11 cellular contexts compared by ENCODE assay signal in genomic region chr19:4678881-4679379, GRCh38. TPM values are rescaled to one million over a fixed set of nuclear protein-coding genes. Genes with fewer than 3 reads are reported as not detected.
DNase-seq lines count a peak whose midpoint lies in the region; ATAC-seq, FAIRE-seq and TF ChIP-seq lines count a peak whose summit lies in the region.
"Had no signal": no experiment of that assay in that cellular context is flagged by ENCODE, and none has a peak within 500 bp of the region (broad histone marks: within the 10 kb centered on the region; RNA-seq: fewer than 3 reads in every experiment).

No MANE protein-coding gene starts in this region.

- no peak overlapping the region for H3K4me3 Mint-ChIP-seq in activated CD8-positive, alpha-beta T cell treated with anti-CD3 and anti-CD28 coated beads, Interleukin-2, amount 10 ng/mL, durations not matched to agents 7 days and 5 days

- no peak overlapping the region for H3K27ac Mint-ChIP-seq in activated CD8-positive, alpha-beta T cell treated with anti-CD3 and anti-CD28 coated beads, Interleukin-2, amount 10 ng/mL, durations not matched to agents 7 days and 5 days

- H3K4me1 Mint-ChIP-seq in activated CD8-positive, alpha-beta T cell treated with anti-CD3 and anti-CD28 coated beads, Interleukin-2, amount 10 ng/mL, durations not matched to agents 7 days and 5 days (ENCODE audit: low read depth) = no peaks in the 10 kb centered on the region

- ATAC-seq in activated CD8-positive, alpha-beta T cell treated with anti-CD3 and anti-CD28 coated beads, Interleukin-2, amount 10 ng/mL, durations not matched to agents 7 days and 5 days = peak; percentile 56
- no peak for ATAC-seq in GM18870 (IDR thresholded peaks at IDR 0.05; ENCODE audit: unreplicated experiment)

- no peak for TF ChIP-seq POLR2A in GM12891 (IDR thresholded peaks at IDR 0.05; ENCODE audit: low read depth, low read length)

- peak overlapping the region; percentile 42 for H3K27ac ChIP-seq in 22Rv1
- H3K27ac ChIP-seq: KMS-11 had no signal

- H3K36me3 Mint-ChIP-seq in activated CD8-positive, alpha-beta T cell treated with anti-CD3 and anti-CD28 coated beads, Interleukin-2, amount 10 ng/mL, durations not matched to agents 7 days and 5 days (ENCODE audit: low read depth) = peaks cover 29% of the 10 kb centered on the region

- no peaks in the 10 kb centered on the region for H3K9me3 Mint-ChIP-seq in activated CD8-positive, alpha-beta T cell treated with anti-CD3 and anti-CD28 coated beads, Interleukin-2, amount 10 ng/mL, durations not matched to agents 7 days and 5 days (ENCODE audit: insufficient read depth)

- POLR2A ChIA-PET in activated CD8-positive, alpha-beta T cell treated with anti-CD3 and anti-CD28 coated beads, Interleukin-2, amount 10 ng/mL, durations not matched to agents 7 days and 5 days (lab: Charles Lee) = no interaction called here

- peak; percentile 13 for FAIRE-seq in GM12891 (lab: Jason Lieb, UNC)
- no peak for FAIRE-seq in GM19239 (lab: Jason Lieb, UNC)

- no peak for DNase-seq in GM12891 (ENCODE audit: insufficient read length, low spot score)
- peak; percentile 25 for DNase-seq in activated CD8-positive, alpha-beta T cell treated with anti-CD3 and anti-CD28 coated beads, Interleukin-2, amount 10 ng/mL, durations not matched to agents 7 days and 5 days
- peak; percentile 97 for DNase-seq in iPS-NIHi7 (ENCODE audit: extremely low spot score)
- no peak for DNase-seq in NCI-H187 (lab: John Stamatoyannopoulos, UW)
- no peak for DNase-seq in GM19239 (ENCODE audit: insufficient read length, low spot score)
- DNase-seq in occipital lobe (lab: John Stamatoyannopoulos, UW) = no peak
- DNase-seq: DMS79, hypothalamus had no signal

- no peak for TF ChIP-seq CTCF in 22Rv1 (IDR thresholded peaks at IDR 0.05)

- CTCF ChIA-PET in activated CD8-positive, alpha-beta T cell treated with anti-CD3 and anti-CD28 coated beads, Interleukin-2, amount 10 ng/mL, durations not matched to agents 7 days and 5 days (lab: Charles Lee) = no interaction called here

- no peaks in the 10 kb centered on the region for H3K27me3 Mint-ChIP-seq in activated CD8-positive, alpha-beta T cell treated with anti-CD3 and anti-CD28 coated beads, Interleukin-2, amount 10 ng/mL, durations not matched to agents 7 days and 5 days (ENCODE audit: low read depth)

TF ChIP-seq in GM12891, 5 proteins besides CTCF, POLR2A, EP300 and RAD21:
- TF ChIP-seq PAX5 (IDR thresholded peaks at IDR 0.05; ENCODE audit: insufficient read depth, low read length, severe bottlenecking) (no peak), SPI1 (IDR thresholded peaks at IDR 0.05; ENCODE audit: low read depth, low read length) (no peak), TAF1 (IDR thresholded peaks at IDR 0.05; ENCODE audit: low read depth, low read length) (no peak), POU2F2 (IDR thresholded peaks at IDR 0.05; ENCODE audit: low read depth, low read length) (no peak), POLR2AphosphoS5 (IDR thresholded peaks at IDR 0.05; ENCODE audit: low read depth, low read length) (no peak)
TF ChIP-seq in GM12891: peak in this region for 0.

RNA-seq across cellular contexts. Expression of gene MYDGF, which starts 8.8 kb away (rescaled TPM):
- polyA plus RNA-seq in GM12891 (2012; ENCODE audit: low read depth, missing spikeins) = 85.7 TPM
- 10 to 100 TPM; 49.6 to 54.9 TPM for total RNA-seq in activated CD8-positive, alpha-beta T cell treated with anti-CD3 and anti-CD28 coated beads, Interleukin-2, amount 10 ng/mL, durations not matched to agents 7 days and 5 days
- 37.9 TPM for total RNA-seq in occipital lobe

RNA-seq across cellular contexts. Expression of gene TNFAIP8L1, which starts 39.6 kb away (rescaled TPM):
- 9.2 TPM for polyA plus RNA-seq in GM12891 (2012; ENCODE audit: low read depth, missing spikeins)
- total RNA-seq in activated CD8-positive, alpha-beta T cell treated with anti-CD3 and anti-CD28 coated beads, Interleukin-2, amount 10 ng/mL, durations not matched to agents 7 days and 5 days = 10 to 100 TPM; 19.4 to 20.2 TPM
- 5.6 TPM for total RNA-seq in occipital lobe

RNA-seq across cellular contexts. Expression of gene DPP9, which starts 44.7 kb away (rescaled TPM):
- polyA plus RNA-seq in GM12891 (2012; ENCODE audit: low read depth, missing spikeins) = 21.8 TPM
- total RNA-seq in activated CD8-positive, alpha-beta T cell treated with anti-CD3 and anti-CD28 coated beads, Interleukin-2, amount 10 ng/mL, durations not matched to agents 7 days and 5 days = 100 to 1,000 TPM in 1 of 2 experiments, 10 to 100 TPM in 1; 99.2 to 103 TPM
- 5.5 TPM for total RNA-seq in occipital lobe

Comparison
In these comparisons a context has a peak if more than half of its experiments do, and no peak if none do; other contexts are left out.
1. DNase-seq: peak in activated CD8-positive, alpha-beta T cell treated with anti-CD3 and anti-CD28 coated beads, Interleukin-2, amount 10 ng/mL, durations not matched to agents 7 days and 5 days (single experiment) and iPS-NIHi7 (single experiment); none in GM12891 (single experiment), NCI-H187 (0 of 2), GM19239 (single experiment) and occipital lobe (single experiment).
2. RNA of gene DPP9, which starts 44.7 kb away (total RNA-seq): 99.2 to 103 TPM in activated CD8-positive, alpha-beta T cell treated with anti-CD3 and anti-CD28 coated beads, Interleukin-2, amount 10 ng/mL, durations not matched to agents 7 days and 5 days; 5.5 TPM in occipital lobe (single experiment); every median in the first group is over 10 times any median in the second.